Comparison of ENCODE assay signal across 10 cellular contexts in the genomic region with DNA sequence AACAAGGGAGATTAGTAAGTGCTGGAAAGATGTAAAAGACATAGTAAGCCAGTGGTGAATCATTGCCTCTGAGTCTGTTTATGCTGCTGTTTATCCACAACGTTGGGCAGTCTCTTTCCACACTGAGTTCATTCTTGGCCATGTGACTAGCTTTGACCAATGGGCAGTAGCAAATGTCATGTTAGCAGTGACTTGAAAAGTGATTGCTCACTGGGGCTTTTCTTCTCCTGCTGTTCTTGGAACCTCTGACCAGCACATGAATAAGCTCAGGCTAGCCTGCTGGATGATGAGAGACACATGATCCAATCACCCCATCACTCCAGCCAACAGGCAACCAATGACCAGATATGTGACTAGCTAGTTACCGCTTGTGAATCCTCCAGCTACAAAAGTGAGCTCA.
A peak's percentile ranks its signal among the peaks of the same experiment; 100 is the strongest.
DNase-seq lines count a peak whose midpoint lies in the region; ATAC-seq and TF ChIP-seq lines count a peak whose summit lies in the region.
"Had no signal": no experiment of that assay in that cellular context is flagged by ENCODE, and none has a peak within 500 bp of the region (broad histone marks: within the 10 kb centered on the region; RNA-seq: fewer than 3 reads in every experiment).

No MANE protein-coding gene starts in this region.

- H3K36me3 ChIP-seq in BJ (ENCODE audit: control insufficient read depth, insufficient read depth, low read length) = no peaks in the 10 kb centered on the region
- H3K36me3 ChIP-seq in brain microvascular endothelial cell (replicated peaks) = no peaks in the 10 kb centered on the region
- no peaks in the 10 kb centered on the region for H3K36me3 ChIP-seq in left lung
- H3K36me3 ChIP-seq in tibial nerve = no peaks in the 10 kb centered on the region
- H3K36me3 ChIP-seq: upper lobe of left lung had no signal

- ATAC-seq in left lung (peak; percentile 13), HG03457 (IDR thresholded peaks at IDR 0.05; ENCODE audit: unreplicated experiment) (no peak), HG02759 (IDR thresholded peaks at IDR 0.05; ENCODE audit: unreplicated experiment) (no peak), GM21526 (IDR thresholded peaks at IDR 0.05; ENCODE audit: low FRiP score, unreplicated experiment) (no peak)

- peak; percentile 63 for DNase-seq in BJ (ENCODE audit: low read depth)
- DNase-seq in brain microvascular endothelial cell = peak; percentile 97
- no peak for DNase-seq in left lung
- no peak for DNase-seq in tibial nerve (ENCODE audit: low spot score in 2 of 2)
- DNase-seq: upper lobe of left lung had no signal

- in situ Hi-C loops in brain microvascular endothelial cell (cut with HindIII; ENCODE audit: low pct_ligation_motif_present, low sequenced_read_pairs) = no loop called here

- H3K9me3 ChIP-seq in left lung (peaks cover 0 to 2% of the 10 kb centered on the region in 2 donors), tibial nerve (peaks cover 0 to 5% (median 0%) of the 10 kb centered on the region in 4 donors)
- H3K9me3 ChIP-seq: upper lobe of left lung had no signal

- TF ChIP-seq EP300 in Ishikawa (IDR thresholded peaks at IDR 0.05; ENCODE audit: borderline replicate concordance) = no peak
- TF ChIP-seq EP300 in tibial nerve (IDR thresholded peaks at IDR 0.05) = no peak

- TF ChIP-seq CTCF in BJ (IDR thresholded peaks at IDR 0.05; ENCODE audit: insufficient read depth, low read depth, low read length) (no peak), brain microvascular endothelial cell (IDR thresholded peaks at IDR 0.05; ENCODE audit: low read depth, low read length, missing control alignments) (no peak), left lung (IDR thresholded peaks at IDR 0.05) (no peak), tibial nerve (IDR thresholded peaks at IDR 0.05) (no peak)

- H3K4me1 ChIP-seq in left lung (no peaks in the 10 kb centered on the region), tibial nerve (no peaks in the 10 kb centered on the region)
- H3K4me1 ChIP-seq: upper lobe of left lung had no signal

- no peak overlapping the region for H3K4me3 ChIP-seq in BJ (ENCODE audit: low read depth, low read length)
- no peak overlapping the region for H3K4me3 ChIP-seq in brain microvascular endothelial cell (ENCODE audit: low read depth, low read length)
- H3K4me3 ChIP-seq in left lung = no peak overlapping the region
- H3K4me3 ChIP-seq in tibial nerve = no peak overlapping the region
- H3K4me3 ChIP-seq: lung, upper lobe of left lung had no signal

- 40 to 49% methylated on average over 2 of the region's 2 CpGs for WGBS in tibial nerve, 2 donors

- TF ChIP-seq RAD21 in Ishikawa (IDR thresholded peaks at IDR 0.05; ENCODE audit: low read depth) = no peak

- CTCF ChIA-PET in BJ (lab: Yijun Ruan, JAX) = interaction anchor here (1.7 to 1.8 kb wide), 2 partner anchors 9 to 11 kb away, joined by 5 to 9 read pairs; no protein-coding TSS in a partner anchor

- no peaks in the 10 kb centered on the region for H3K27me3 ChIP-seq in BJ (ENCODE audit: control insufficient read depth, insufficient read depth, low read length)
- H3K27me3 ChIP-seq in brain microvascular endothelial cell (replicated peaks) = no peaks in the 10 kb centered on the region
- H3K27me3 ChIP-seq in left lung = no peaks in the 10 kb centered on the region
- no peaks in the 10 kb centered on the region for H3K27me3 ChIP-seq in tibial nerve
- H3K27me3 ChIP-seq: upper lobe of left lung had no signal

- H3K27ac ChIP-seq in brain microvascular endothelial cell = peak overlapping the region; percentile 68
- H3K27ac ChIP-seq in left lung = no peak overlapping the region
- no peak overlapping the region for H3K27ac ChIP-seq in tibial nerve
- H3K27ac ChIP-seq: upper lobe of left lung had no signal

- TF ChIP-seq POLR2A in tibial nerve (IDR thresholded peaks at IDR 0.05) = no peak

- intact Hi-C loops in left lung (cut with DNase I) = no loop called here

- POLR2A ChIA-PET in BJ (lab: Charles Lee) = no interaction called here

TF ChIP-seq in Ishikawa, 13 proteins besides CTCF, POLR2A, EP300 and RAD21:
- TF ChIP-seq TAF1 (IDR thresholded peaks at IDR 0.05; ENCODE audit: low read depth) (no peak), FOXM1 (IDR thresholded peaks at IDR 0.05; ENCODE audit: borderline replicate concordance, low read depth) (no peak), TEAD4 (IDR thresholded peaks at IDR 0.05) (no peak), YY1 (IDR thresholded peaks at IDR 0.05; ENCODE audit: low read depth) (no peak)
- TF ChIP-seq, protein P1, sequence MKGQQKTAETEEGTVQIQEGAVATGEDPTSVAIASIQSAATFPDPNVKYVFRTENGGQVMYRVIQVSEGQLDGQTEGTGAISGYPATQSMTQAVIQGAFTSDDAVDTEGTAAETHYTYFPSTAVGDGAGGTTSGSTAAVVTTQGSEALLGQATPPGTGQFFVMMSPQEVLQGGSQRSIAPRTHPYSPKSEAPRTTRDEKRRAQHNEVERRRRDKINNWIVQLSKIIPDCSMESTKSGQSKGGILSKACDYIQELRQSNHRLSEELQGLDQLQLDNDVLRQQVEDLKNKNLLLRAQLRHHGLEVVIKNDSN (IDR thresholded peaks at IDR 0.05) = peak; percentile 31; the same call in 1 of the 2 replicates
- TF ChIP-seq, protein P2, sequence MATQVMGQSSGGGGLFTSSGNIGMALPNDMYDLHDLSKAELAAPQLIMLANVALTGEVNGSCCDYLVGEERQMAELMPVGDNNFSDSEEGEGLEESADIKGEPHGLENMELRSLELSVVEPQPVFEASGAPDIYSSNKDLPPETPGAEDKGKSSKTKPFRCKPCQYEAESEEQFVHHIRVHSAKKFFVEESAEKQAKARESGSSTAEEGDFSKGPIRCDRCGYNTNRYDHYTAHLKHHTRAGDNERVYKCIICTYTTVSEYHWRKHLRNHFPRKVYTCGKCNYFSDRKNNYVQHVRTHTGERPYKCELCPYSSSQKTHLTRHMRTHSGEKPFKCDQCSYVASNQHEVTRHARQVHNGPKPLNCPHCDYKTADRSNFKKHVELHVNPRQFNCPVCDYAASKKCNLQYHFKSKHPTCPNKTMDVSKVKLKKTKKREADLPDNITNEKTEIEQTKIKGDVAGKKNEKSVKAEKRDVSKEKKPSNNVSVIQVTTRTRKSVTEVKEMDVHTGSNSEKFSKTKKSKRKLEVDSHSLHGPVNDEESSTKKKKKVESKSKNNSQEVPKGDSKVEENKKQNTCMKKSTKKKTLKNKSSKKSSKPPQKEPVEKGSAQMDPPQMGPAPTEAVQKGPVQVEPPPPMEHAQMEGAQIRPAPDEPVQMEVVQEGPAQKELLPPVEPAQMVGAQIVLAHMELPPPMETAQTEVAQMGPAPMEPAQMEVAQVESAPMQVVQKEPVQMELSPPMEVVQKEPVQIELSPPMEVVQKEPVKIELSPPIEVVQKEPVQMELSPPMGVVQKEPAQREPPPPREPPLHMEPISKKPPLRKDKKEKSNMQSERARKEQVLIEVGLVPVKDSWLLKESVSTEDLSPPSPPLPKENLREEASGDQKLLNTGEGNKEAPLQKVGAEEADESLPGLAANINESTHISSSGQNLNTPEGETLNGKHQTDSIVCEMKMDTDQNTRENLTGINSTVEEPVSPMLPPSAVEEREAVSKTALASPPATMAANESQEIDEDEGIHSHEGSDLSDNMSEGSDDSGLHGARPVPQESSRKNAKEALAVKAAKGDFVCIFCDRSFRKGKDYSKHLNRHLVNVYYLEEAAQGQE (IDR thresholded peaks at IDR 0.05; ENCODE audit: low read depth) = no peak

Comparison
In these comparisons a context has a peak if more than half of its experiments do, and no peak if none do; other contexts are left out.
1. DNase-seq: peak in BJ (single experiment) and brain microvascular endothelial cell (single experiment); none in left lung (0 of 2) and tibial nerve (0 of 2).